Comparison of ENCODE assay signal across 8 cellular contexts in the genomic region with DNA sequence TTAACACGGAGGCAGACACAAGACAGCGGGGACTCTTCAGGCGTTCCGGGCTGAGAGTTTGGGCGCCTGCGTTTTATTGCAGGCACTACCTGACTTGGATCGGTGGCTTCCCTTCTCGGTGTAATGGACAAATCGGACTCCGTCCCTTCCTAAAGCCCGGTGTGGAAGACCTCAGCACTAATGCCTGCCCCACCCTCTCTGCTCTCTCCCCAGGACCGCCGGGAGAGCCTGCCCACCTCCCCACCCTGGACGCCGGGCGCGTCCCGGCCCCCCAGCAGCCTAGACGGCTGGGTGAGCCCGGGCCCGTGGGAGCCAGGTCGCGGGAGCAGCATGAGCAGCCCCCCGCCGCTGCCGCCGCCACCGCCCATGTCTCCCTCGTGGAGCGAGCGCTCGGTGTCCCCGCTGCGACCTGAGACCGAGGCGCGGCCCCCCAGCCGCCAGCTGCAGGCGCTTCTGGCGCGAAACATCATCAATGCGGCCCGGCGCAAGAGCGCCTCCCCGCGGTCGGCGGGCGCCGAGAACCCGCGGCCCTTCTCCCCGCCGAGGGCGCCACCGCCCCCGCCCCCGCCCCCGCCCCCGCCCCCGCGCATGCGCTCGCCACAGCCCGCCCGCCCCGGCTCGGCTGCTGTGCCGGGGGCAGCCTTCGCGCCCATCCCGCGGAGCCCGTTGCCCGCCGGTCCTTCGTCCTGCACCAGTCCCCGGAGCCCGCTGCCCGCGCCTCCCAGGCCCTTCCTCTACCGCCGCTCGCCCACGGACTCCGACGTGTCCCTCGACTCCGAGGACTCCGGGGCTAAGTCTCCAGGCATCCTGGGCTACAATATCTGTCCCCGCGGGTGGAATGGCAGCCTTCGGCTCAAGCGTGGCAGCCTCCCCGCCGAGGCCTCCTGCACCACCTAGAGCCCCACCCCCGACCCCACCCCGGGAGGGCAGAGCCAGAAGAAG. TPM values are rescaled to one million over a fixed set of nuclear protein-coding genes. Genes with fewer than 3 reads are reported as not detected.
DNase-seq lines count a peak whose midpoint lies in the region; ATAC-seq and TF ChIP-seq lines count a peak whose summit lies in the region.

No MANE protein-coding gene starts in this region.

- H3K4me1 Mint-ChIP-seq in activated CD8-positive, alpha-beta memory T cell treated with anti-CD3 and anti-CD28 coated beads, Interleukin-2, amount 10 ng/mL, durations not matched to agents 7 days and 5 days: peaks cover 10% of the 10 kb centered on the region
- H3K4me1 Mint-ChIP-seq in stimulated activated effector memory CD8-positive, alpha-beta T cell treated with anti-CD3 and anti-CD28 coated beads, Interleukin-12 subunit alpha, Interleukin-12 subunit beta, amount 100 ng/mL, for 72 hours: peaks cover 5% of the 10 kb centered on the region

- TF ChIP-seq POLR2A in GM18951 (IDR thresholded peaks at IDR 0.05; ENCODE audit: extremely low read depth, insufficient read depth, insufficient read length) (peak; percentile 38), erythroblast (IDR thresholded peaks at IDR 0.05; ENCODE audit: low read length) (no peak)

- H3K27ac Mint-ChIP-seq in activated CD8-positive, alpha-beta memory T cell treated with anti-CD3 and anti-CD28 coated beads, Interleukin-2, amount 10 ng/mL, durations not matched to agents 7 days and 5 days: peak overlapping the region; percentile 51
- H3K27ac Mint-ChIP-seq in stimulated activated effector memory CD8-positive, alpha-beta T cell treated with anti-CD3 and anti-CD28 coated beads, Interleukin-12 subunit alpha, Interleukin-12 subunit beta, amount 100 ng/mL, for 72 hours: peak overlapping the region; percentile 32

- H3K9me3 Mint-ChIP-seq in activated CD8-positive, alpha-beta memory T cell treated with anti-CD3 and anti-CD28 coated beads, Interleukin-2, amount 10 ng/mL, durations not matched to agents 7 days and 5 days (ENCODE audit: low read depth): no peaks in the 10 kb centered on the region
- no peaks in the 10 kb centered on the region for H3K9me3 Mint-ChIP-seq in stimulated activated effector memory CD8-positive, alpha-beta T cell treated with anti-CD3 and anti-CD28 coated beads, Interleukin-12 subunit alpha, Interleukin-12 subunit beta, amount 100 ng/mL, for 72 hours

- in situ Hi-C loops in GM18951 (cut with MboI; ENCODE audit: low sequenced_read_pairs, unreplicated experiment): no loop called here

- no peaks in the 10 kb centered on the region for H3K36me3 Mint-ChIP-seq in activated CD8-positive, alpha-beta memory T cell treated with anti-CD3 and anti-CD28 coated beads, Interleukin-2, amount 10 ng/mL, durations not matched to agents 7 days and 5 days
- H3K36me3 Mint-ChIP-seq in stimulated activated effector memory CD8-positive, alpha-beta T cell treated with anti-CD3 and anti-CD28 coated beads, Interleukin-12 subunit alpha, Interleukin-12 subunit beta, amount 100 ng/mL, for 72 hours: no peaks in the 10 kb centered on the region

- DNase-seq in AML-193 (lab: John Stamatoyannopoulos, UW): peak; percentile 44 to 47
- peak; percentile 35 for DNase-seq in NCI-H82 treated with DMSO at 0.1 percent for 48 hours (lab: John Stamatoyannopoulos, UW; ENCODE audit: unreplicated experiment)
- DNase-seq in activated CD8-positive, alpha-beta memory T cell treated with anti-CD3 and anti-CD28 coated beads, Interleukin-2, amount 10 ng/mL, durations not matched to agents 7 days and 5 days: peak; percentile 82
- DNase-seq in erythroblast (lab: John Stamatoyannopoulos, UW): peak; percentile 84 to 87
- peak; percentile 62 for DNase-seq in myocyte (ENCODE audit: low read depth)
- peak; percentile 70 to 85 for DNase-seq in stimulated activated effector memory CD8-positive, alpha-beta T cell treated with anti-CD3 and anti-CD28 coated beads, Interleukin-12 subunit alpha, Interleukin-12 subunit beta, amount 100 ng/mL, for 72 hours (ENCODE audit: low spot score in 2 of 2)

- peak; percentile 64 for ATAC-seq in HG03378 (IDR thresholded peaks at IDR 0.05; ENCODE audit: unreplicated experiment)
- peak; percentile 89 for ATAC-seq in activated CD8-positive, alpha-beta memory T cell treated with anti-CD3 and anti-CD28 coated beads, Interleukin-2, amount 10 ng/mL, durations not matched to agents 7 days and 5 days
- ATAC-seq in stimulated activated effector memory CD8-positive, alpha-beta T cell treated with anti-CD3 and anti-CD28 coated beads, Interleukin-12 subunit alpha, Interleukin-12 subunit beta, amount 100 ng/mL, for 72 hours: peak; percentile 74

- CTCF ChIA-PET in activated CD8-positive, alpha-beta memory T cell treated with anti-CD3 and anti-CD28 coated beads, Interleukin-2, amount 10 ng/mL, durations not matched to agents 7 days and 5 days (lab: Charles Lee): interaction anchor here (1.0 to 4.1 kb wide), 6 partner anchors 14 to 207 kb away, joined by 3 to 30 read pairs (median 4); a partner anchor contains a TSS

- H3K4me3 Mint-ChIP-seq in activated CD8-positive, alpha-beta memory T cell treated with anti-CD3 and anti-CD28 coated beads, Interleukin-2, amount 10 ng/mL, durations not matched to agents 7 days and 5 days: peak overlapping the region; percentile 65
- peak overlapping the region; percentile 69 for H3K4me3 Mint-ChIP-seq in stimulated activated effector memory CD8-positive, alpha-beta T cell treated with anti-CD3 and anti-CD28 coated beads, Interleukin-12 subunit alpha, Interleukin-12 subunit beta, amount 100 ng/mL, for 72 hours

- H3K27me3 Mint-ChIP-seq in activated CD8-positive, alpha-beta memory T cell treated with anti-CD3 and anti-CD28 coated beads, Interleukin-2, amount 10 ng/mL, durations not matched to agents 7 days and 5 days: peaks cover 12% of the 10 kb centered on the region

RNA-seq across cellular contexts. Expression of a gene that starts 4.6 kb away (rescaled TPM):
- total RNA-seq in activated CD8-positive, alpha-beta memory T cell treated with anti-CD3 and anti-CD28 coated beads, Interleukin-2, amount 10 ng/mL, durations not matched to agents 7 days and 5 days: not detected
- total RNA-seq in myocyte: 0.16 and 0.40 TPM in 2 replicates
- 0.14 TPM for polyA plus RNA-seq in myocyte (2012)

RNA-seq across cellular contexts. Expression of a gene that starts 16.0 kb away (rescaled TPM):
- under 1 TPM; 0.05 to 0.09 TPM for total RNA-seq in activated CD8-positive, alpha-beta memory T cell treated with anti-CD3 and anti-CD28 coated beads, Interleukin-2, amount 10 ng/mL, durations not matched to agents 7 days and 5 days
- total RNA-seq in myocyte: 7.8 and 8.1 TPM in 2 replicates
- 80.0 TPM for polyA plus RNA-seq in myocyte (2012)

RNA-seq across cellular contexts. Expression of a gene that starts 44.4 kb away (rescaled TPM):
- 10 to 100 TPM; 63.3 to 78.7 TPM for total RNA-seq in activated CD8-positive, alpha-beta memory T cell treated with anti-CD3 and anti-CD28 coated beads, Interleukin-2, amount 10 ng/mL, durations not matched to agents 7 days and 5 days
- 35.0 and 40.9 TPM in 2 replicates for total RNA-seq in myocyte
- polyA plus RNA-seq in myocyte (2012): 33.2 TPM

Comparison
In these comparisons a context has a peak if more than half of its experiments do, and no peak if none do; other contexts are left out.
1. Peak in every context shown above with its lines: DNase-seq and ATAC-seq.
2. DNase-seq: peak in every context shown above with its lines; median percentile 86 in erythroblast; 82 in activated CD8-positive, alpha-beta memory T cell treated with anti-CD3 and anti-CD28 coated beads, Interleukin-2, amount 10 ng/mL, durations not matched to agents 7 days and 5 days; 78 in stimulated activated effector memory CD8-positive, alpha-beta T cell treated with anti-CD3 and anti-CD28 coated beads, Interleukin-12 subunit alpha, Interleukin-12 subunit beta, amount 100 ng/mL, for 72 hours; 62 in myocyte; 46 in AML-193; 35 in NCI-H82 treated with DMSO at 0.1 percent for 48 hours.